Comparison of ENCODE assay signal across 17 cellular contexts in genomic region chr15:70777156-70777926, GRCh38. TPM values are rescaled to one million over a fixed set of nuclear protein-coding genes. Genes with fewer than 3 reads are reported as not detected.
DNase-seq lines count a peak whose midpoint lies in the region; ATAC-seq and TF ChIP-seq lines count a peak whose summit lies in the region.
"Had no signal": no experiment of that assay in that cellular context is flagged by ENCODE, and none has a peak within 500 bp of the region (broad histone marks: within the 10 kb centered on the region; RNA-seq: fewer than 3 reads in every experiment).

No MANE protein-coding gene starts in this region.

- H3K4me3 ChIP-seq in PC-3 (ENCODE audit: low read length) (no peak overlapping the region), upper lobe of right lung (no peak overlapping the region)
- H3K4me3 ChIP-seq: SK-N-MC had no signal

- BruUV-seq in PC-3 (replicated peaks; lab: Mats Ljungman, UMichigan), result no TSS peak

- H3K27ac Mint-ChIP-seq in dendritic cell treated with granulocyte-macrophage colony-stimulating factor and Interleukin-4, amounts not matched to agents 40 ng/mL and 50 ng/mL, for 4 days, result peak overlapping the region; percentile 28
- H3K27ac Mint-ChIP-seq: activated T-helper 2 cell treated with anti-CD3 and anti-CD28 coated beads, Interferon-gamma antibody, Interleukin-2, Interleukin-4, amounts not matched to agents 10 μg/mL and 5 μg/mL and 100 μg/mL, durations not matched to agents 14 hours and 24 hours and 36 hours; CD4-positive, CD25-positive, alpha-beta regulatory T cell; mesothelial cell of epicardium had no signal

- H3K4me1 Mint-ChIP-seq in dendritic cell treated with granulocyte-macrophage colony-stimulating factor and Interleukin-4, amounts not matched to agents 40 ng/mL and 50 ng/mL, for 4 days (ENCODE audit: low read depth), result peaks cover 23% of the 10 kb centered on the region
- H3K4me1 Mint-ChIP-seq: CD4-positive, CD25-positive, alpha-beta regulatory T cell had no signal

- POLR2A ChIA-PET in PC-3 (lab: Charles Lee; ENCODE audit: unreplicated experiment), result interaction anchor here (0.6 to 1.0 kb wide), 2 partner anchors 18 to 75 kb away, joined by 3 read pairs; no protein-coding TSS in a partner anchor

- H3K36me3 ChIP-seq in PC-3 (ENCODE audit: low read depth, low read length), result no peaks in the 10 kb centered on the region
- H3K36me3 ChIP-seq in upper lobe of right lung, result no peaks in the 10 kb centered on the region

- no peaks in the 10 kb centered on the region for H3K9me3 ChIP-seq in PC-3 (ENCODE audit: low read length)
- H3K9me3 ChIP-seq in upper lobe of right lung, result no peaks in the 10 kb centered on the region

- H4K20me1 ChIP-seq in PC-3 (ENCODE audit: low read length), result no peaks in the 10 kb centered on the region

- no peaks in the 10 kb centered on the region for H3K9me2 ChIP-seq in PC-3 (replicated peaks; ENCODE audit: low read length)

- intact Hi-C loops in PC-3 (cut with micrococcal nuclease) (loop anchor here (5.0 kb wide), 1 partner anchor 35 kb away; no protein-coding TSS in a partner anchor), upper lobe of right lung (cut with DNase I) (no loop called here)
- intact Hi-C loops in dendritic cell treated with granulocyte-macrophage colony-stimulating factor and Interleukin-4, amounts not matched to agents 40 ng/mL and 50 ng/mL, for 4 days (cut with micrococcal nuclease), result no loop called here

- peak overlapping the region; percentile 65; the same call in 1 of the 2 replicates for H3K4me2 ChIP-seq in PC-3 (ENCODE audit: low read length)

- H3K36me3 Mint-ChIP-seq in dendritic cell treated with granulocyte-macrophage colony-stimulating factor and Interleukin-4, amounts not matched to agents 40 ng/mL and 50 ng/mL, for 4 days (ENCODE audit: low read depth), result no peaks in the 10 kb centered on the region
- H3K36me3 Mint-ChIP-seq: CD4-positive, CD25-positive, alpha-beta regulatory T cell; mesothelial cell of epicardium had no signal

- H3K27ac ChIP-seq in PC-3 (ENCODE audit: low read length) (peak overlapping the region; percentile 94), upper lobe of right lung (no peak overlapping the region)
- H3K27ac ChIP-seq: 22Rv1, SK-N-MC had no signal

- ATAC-seq in PC-3 (no peak), upper lobe of right lung (peak; percentile 57), GM21423 (IDR thresholded peaks at IDR 0.05; ENCODE audit: unreplicated experiment) (no peak), HG02588 (IDR thresholded peaks at IDR 0.05; ENCODE audit: unreplicated experiment) (no peak)
- ATAC-seq: sciatic nerve had no signal

- H3K9ac ChIP-seq in PC-3 (ENCODE audit: low read length), result peak overlapping the region; percentile 56; the same call in 1 of the 2 replicates

- peaks cover 12% of the 10 kb centered on the region for H3K27me3 Mint-ChIP-seq in dendritic cell treated with granulocyte-macrophage colony-stimulating factor and Interleukin-4, amounts not matched to agents 40 ng/mL and 50 ng/mL, for 4 days

- H3K4me1 ChIP-seq in PC-3 (ENCODE audit: insufficient read depth, low read length), result peaks cover 58% of the 10 kb centered on the region
- H3K4me1 ChIP-seq in upper lobe of right lung, result no peaks in the 10 kb centered on the region

- H3K27me3 ChIP-seq in PC-3 (ENCODE audit: low read length) (no peaks in the 10 kb centered on the region), upper lobe of right lung (no peaks in the 10 kb centered on the region)

- H3K4me3 Mint-ChIP-seq in dendritic cell treated with granulocyte-macrophage colony-stimulating factor and Interleukin-4, amounts not matched to agents 40 ng/mL and 50 ng/mL, for 4 days, result no peak overlapping the region
- H3K4me3 Mint-ChIP-seq: CD4-positive, CD25-positive, alpha-beta regulatory T cell; mesothelial cell of epicardium had no signal

- TF ChIP-seq CTCF in PC-3 (conservative IDR thresholded peaks at IDR 0.05; ENCODE audit: low read depth, low read length), result no peak
- TF ChIP-seq CTCF in upper lobe of right lung (IDR thresholded peaks at IDR 0.05), result no peak

- H2AFZ ChIP-seq in PC-3 (ENCODE audit: low read length), result no peak overlapping the region

- DNase-seq in DMS53 (lab: John Stamatoyannopoulos, UW), result peak; percentile 22
- DNase-seq in DMS53 treated with DMSO at 0.1 percent for 48 hours (lab: John Stamatoyannopoulos, UW; ENCODE audit: unreplicated experiment), result no peak
- no peak for DNase-seq in PC-3
- DNase-seq in upper lobe of right lung, result no peak
- no peak for DNase-seq in activated CD4-positive, alpha-beta T cell treated with anti-CD3 and anti-CD28 coated beads, Interleukin-2, amount 50 U/mL, for 48 hours
- DNase-seq: CD4-positive, CD25-positive, alpha-beta regulatory T cell; glutamatergic neuron; islet precursor cell; NCI-H2171 treated with DMSO at 0.1 percent for 48 hours had no signal

- H3K79me2 ChIP-seq in PC-3 (ENCODE audit: low read length), result no peaks in the 10 kb centered on the region

- H3F3A ChIP-seq in PC-3 (ENCODE audit: low read length, unreplicated experiment), result peaks cover 10% of the 10 kb centered on the region

- CTCF ChIA-PET in PC-3 (lab: Charles Lee), result interaction anchor here (0.6 kb wide), 1 partner anchor 47 kb away, joined by 3 read pairs; no protein-coding TSS in a partner anchor

- H3K9me3 Mint-ChIP-seq in dendritic cell treated with granulocyte-macrophage colony-stimulating factor and Interleukin-4, amounts not matched to agents 40 ng/mL and 50 ng/mL, for 4 days, result peaks cover 9% of the 10 kb centered on the region
- H3K9me3 Mint-ChIP-seq: activated T-helper 2 cell treated with anti-CD3 and anti-CD28 coated beads, Interferon-gamma antibody, Interleukin-2, Interleukin-4, amounts not matched to agents 10 μg/mL and 5 μg/mL and 100 μg/mL, durations not matched to agents 14 hours and 24 hours and 36 hours; mesothelial cell of epicardium had no signal

RNA-seq across cellular contexts. Expression of gene UACA, which starts 14.0 kb away (rescaled TPM):
- total RNA-seq in PC-3 (2014; rRNA removed) (21.7 and 26.7 TPM in 2 replicates), upper lobe of right lung (39.9 TPM)
- total RNA-seq: CD4-positive, CD25-positive, alpha-beta regulatory T cell had no signal
